31 cellular contexts compared by ENCODE assay signal in the genomic region with DNA sequence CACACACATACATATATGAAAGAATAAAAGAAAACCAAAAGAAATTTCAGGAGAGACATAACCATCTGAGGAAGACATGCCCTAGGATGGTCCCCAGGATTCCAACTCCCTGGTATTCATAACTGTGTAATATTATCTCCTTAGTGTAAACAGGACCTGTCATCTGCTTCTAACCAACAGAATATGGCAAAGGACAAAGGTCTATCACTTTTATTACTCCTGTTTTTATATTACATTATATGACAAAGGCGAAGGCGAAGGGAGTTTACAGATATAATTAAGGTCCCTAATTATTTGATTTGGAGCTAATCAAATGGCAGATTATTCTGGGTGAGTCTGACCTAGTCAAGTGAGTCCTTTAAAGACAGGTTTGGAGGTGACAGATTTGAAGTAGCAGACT.
"Had no signal": no experiment of that assay in that cellular context is flagged by ENCODE, and none has a peak within 500 bp of the region (broad histone marks: within the 10 kb centered on the region; RNA-seq: fewer than 3 reads in every experiment).

No MANE protein-coding gene starts in this region.

- H3K9me3 Mint-ChIP-seq: natural killer cell treated with Interleukin-12 subunit alpha and Interleukin-12 subunit beta and Interleukin-15 and Interleukin-18, amount 100 ng/mL, for 72 hours; neural progenitor cell; stimulated activated memory B cell treated with anti-CD40 and anti-IgM and Interleukin-4, amounts not matched to agents 10 μg/mL and 1 μg/mL and 100 μg/mL, for 72 hours; stimulated activated naive CD8-positive, alpha-beta T cell treated with anti-CD3 and anti-CD28 coated beads, Interleukin-15, Interleukin-2, amounts not matched to agents 100 ng/mL and 50 ng/mL, for 24 hours had no signal

- H3K79me2 ChIP-seq: parathyroid adenoma had no signal

- H3K4me3 Mint-ChIP-seq: naive B cell; naive thymus-derived CD8-positive, alpha-beta T cell; natural killer cell treated with Interleukin-12 subunit alpha and Interleukin-12 subunit beta and Interleukin-15 and Interleukin-18, amount 100 ng/mL, for 72 hours; nephron progenitor cell; neural progenitor cell; stimulated activated memory B cell treated with anti-CD40 and anti-IgM and Interleukin-4, amounts not matched to agents 10 μg/mL and 1 μg/mL and 100 μg/mL, for 72 hours; stimulated activated naive CD8-positive, alpha-beta T cell treated with anti-CD3 and anti-CD28 coated beads, Interleukin-15, Interleukin-2, amounts not matched to agents 100 ng/mL and 50 ng/mL, for 24 hours had no signal

- H3K27ac ChIP-seq: neural progenitor cell, ovary, parathyroid adenoma, psoas muscle, right lobe of liver, sigmoid colon, spleen, stomach, thoracic aorta, thyroid gland, tibial nerve, upper lobe of left lung, uterus had no signal

- H3K36me3 ChIP-seq: neural progenitor cell, ovary, right lobe of liver, spleen, stomach, thoracic aorta, thyroid gland, tibial nerve, uterus had no signal

- H3K4me1 Mint-ChIP-seq: neural progenitor cell had no signal

- H3K4me2 ChIP-seq: neural progenitor cell, smooth muscle cell had no signal

- H2AFZ ChIP-seq: neural progenitor cell, parathyroid adenoma had no signal

- H3K27me3 ChIP-seq: neural progenitor cell, ovary, right lobe of liver, sigmoid colon, spleen, stomach, thyroid gland, tibial nerve, upper lobe of left lung, uterus had no signal

- H3K4me1 ChIP-seq: neural progenitor cell, parathyroid adenoma, psoas muscle, right lobe of liver, sigmoid colon, spleen, stomach, thyroid gland, tibial nerve, upper lobe of left lung, uterus had no signal

- ATAC-seq: naive thymus-derived CD8-positive, alpha-beta T cell; natural killer cell treated with Interleukin-12 subunit alpha and Interleukin-12 subunit beta and Interleukin-15 and Interleukin-18, amount 100 ng/mL, for 72 hours; psoas muscle; right cardiac atrium; right lobe of liver; stimulated activated memory B cell treated with anti-CD40 and anti-IgM and Interleukin-4, amounts not matched to agents 10 μg/mL and 1 μg/mL and 100 μg/mL, for 72 hours had no signal

- H3K4me3 ChIP-seq: neural progenitor cell, ovary, psoas muscle, right lobe of liver, sigmoid colon, smooth muscle cell, spleen, stomach, thoracic aorta, thyroid gland, tibial nerve, upper lobe of left lung, uterus had no signal

- DNase-seq: naive B cell; naive thymus-derived CD8-positive, alpha-beta T cell; nephron progenitor cell; occipital lobe; ovary; posterior cingulate gyrus; psoas muscle; right cardiac atrium; right lobe of liver; sigmoid colon; spleen; stimulated activated CD4-positive, alpha-beta T cell treated with anti-CD3 and anti-CD28 coated beads, Interleukin-12 subunit alpha, Interleukin-12 subunit beta, amount 100 ng/mL, for 4 hours; stimulated activated CD4-positive, alpha-beta T cell treated with anti-CD3 and anti-CD28 coated beads, Interleukin-1b, Interleukin-23, amount 100 ng/mL, for 48 hours; stimulated activated CD4-positive, alpha-beta T cell treated with anti-CD3 and anti-CD28 coated beads, Interleukin-4, amount 100 ng/mL, for 1 hour; stimulated activated CD4-positive, alpha-beta T cell treated with anti-CD3 and anti-CD28 coated beads, Interleukin-4, amount 100 ng/mL, for 4 hours; stimulated activated CD8-positive, alpha-beta memory T cell treated with anti-CD3 and anti-CD28 coated beads, Interleukin-4, amount 100 ng/mL, for 48 hours; stimulated activated naive CD4-positive, alpha-beta T cell treated with Interleukin-2 at 50 U/mL for 16 hours; stomach; thyroid gland; trophoblast cell; upper lobe of left lung; uterus had no signal

- H3K27ac Mint-ChIP-seq: naive B cell; naive thymus-derived CD8-positive, alpha-beta T cell; natural killer cell treated with Interleukin-12 subunit alpha and Interleukin-12 subunit beta and Interleukin-15 and Interleukin-18, amount 100 ng/mL, for 72 hours; nephron progenitor cell; neural progenitor cell; progenitor cell of endocrine pancreas; stimulated activated memory B cell treated with anti-CD40 and anti-IgM and Interleukin-4, amounts not matched to agents 10 μg/mL and 1 μg/mL and 100 μg/mL, for 72 hours; stimulated activated naive CD8-positive, alpha-beta T cell treated with anti-CD3 and anti-CD28 coated beads, Interleukin-15, Interleukin-2, amounts not matched to agents 100 ng/mL and 50 ng/mL, for 24 hours had no signal

- H3K9me3 ChIP-seq: ovary, psoas muscle, right lobe of liver, sigmoid colon, spleen, stomach, thoracic aorta, thyroid gland, tibial nerve, upper lobe of left lung, uterus had no signal

- H3K36me3 Mint-ChIP-seq: naive B cell; naive thymus-derived CD8-positive, alpha-beta T cell; natural killer cell treated with Interleukin-12 subunit alpha and Interleukin-12 subunit beta and Interleukin-15 and Interleukin-18, amount 100 ng/mL, for 72 hours; stimulated activated memory B cell treated with anti-CD40 and anti-IgM and Interleukin-4, amounts not matched to agents 10 μg/mL and 1 μg/mL and 100 μg/mL, for 72 hours had no signal

- H3K27me3 Mint-ChIP-seq: naive B cell; naive thymus-derived CD8-positive, alpha-beta T cell; progenitor cell of endocrine pancreas; stimulated activated memory B cell treated with anti-CD40 and anti-IgM and Interleukin-4, amounts not matched to agents 10 μg/mL and 1 μg/mL and 100 μg/mL, for 72 hours; stimulated activated naive CD8-positive, alpha-beta T cell treated with anti-CD3 and anti-CD28 coated beads, Interleukin-15, Interleukin-2, amounts not matched to agents 100 ng/mL and 50 ng/mL, for 24 hours had no signal
